ENCODE assay signal across 2 cellular contexts in the genomic region with DNA sequence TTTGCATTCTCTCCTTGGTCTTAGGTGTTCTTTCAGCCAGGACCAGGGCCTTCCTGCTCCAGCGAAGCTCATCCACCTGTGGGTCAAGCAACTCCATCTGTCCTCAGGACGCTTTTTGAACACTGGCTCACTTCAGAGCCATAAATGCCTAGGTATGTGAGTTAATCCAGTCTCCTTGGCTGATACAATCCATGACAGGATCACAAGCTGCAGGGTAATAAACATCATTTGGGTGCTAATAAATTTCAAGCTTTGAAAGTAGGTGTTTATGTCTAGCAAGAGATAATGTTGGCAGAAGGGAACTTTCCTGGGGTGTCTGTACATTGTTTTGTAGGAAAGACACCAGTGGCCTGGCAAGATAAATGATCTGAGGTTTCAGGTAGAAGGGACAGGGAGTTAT.
TF ChIP-seq lines count a peak whose summit lies in the region.

No MANE protein-coding gene starts in this region.

TF ChIP-seq in GM23338, 12 proteins besides CTCF, POLR2A, EP300 and RAD21:
- TF ChIP-seq STAT1 (IDR thresholded peaks at IDR 0.05; ENCODE audit: unreplicated experiment) (no peak), ZNF331 (CRISPR knock-in tag; IDR thresholded peaks at IDR 0.05; ENCODE audit: low read depth) (no peak), POLR2AphosphoS5 (IDR thresholded peaks at IDR 0.05; ENCODE audit: low read depth) (no peak)
- TF ChIP-seq, protein P1, sequence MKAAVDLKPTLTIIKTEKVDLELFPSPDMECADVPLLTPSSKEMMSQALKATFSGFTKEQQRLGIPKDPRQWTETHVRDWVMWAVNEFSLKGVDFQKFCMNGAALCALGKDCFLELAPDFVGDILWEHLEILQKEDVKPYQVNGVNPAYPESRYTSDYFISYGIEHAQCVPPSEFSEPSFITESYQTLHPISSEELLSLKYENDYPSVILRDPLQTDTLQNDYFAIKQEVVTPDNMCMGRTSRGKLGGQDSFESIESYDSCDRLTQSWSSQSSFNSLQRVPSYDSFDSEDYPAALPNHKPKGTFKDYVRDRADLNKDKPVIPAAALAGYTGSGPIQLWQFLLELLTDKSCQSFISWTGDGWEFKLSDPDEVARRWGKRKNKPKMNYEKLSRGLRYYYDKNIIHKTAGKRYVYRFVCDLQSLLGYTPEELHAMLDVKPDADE (IDR thresholded peaks at IDR 0.05): no peak
- TF ChIP-seq, protein P2, sequence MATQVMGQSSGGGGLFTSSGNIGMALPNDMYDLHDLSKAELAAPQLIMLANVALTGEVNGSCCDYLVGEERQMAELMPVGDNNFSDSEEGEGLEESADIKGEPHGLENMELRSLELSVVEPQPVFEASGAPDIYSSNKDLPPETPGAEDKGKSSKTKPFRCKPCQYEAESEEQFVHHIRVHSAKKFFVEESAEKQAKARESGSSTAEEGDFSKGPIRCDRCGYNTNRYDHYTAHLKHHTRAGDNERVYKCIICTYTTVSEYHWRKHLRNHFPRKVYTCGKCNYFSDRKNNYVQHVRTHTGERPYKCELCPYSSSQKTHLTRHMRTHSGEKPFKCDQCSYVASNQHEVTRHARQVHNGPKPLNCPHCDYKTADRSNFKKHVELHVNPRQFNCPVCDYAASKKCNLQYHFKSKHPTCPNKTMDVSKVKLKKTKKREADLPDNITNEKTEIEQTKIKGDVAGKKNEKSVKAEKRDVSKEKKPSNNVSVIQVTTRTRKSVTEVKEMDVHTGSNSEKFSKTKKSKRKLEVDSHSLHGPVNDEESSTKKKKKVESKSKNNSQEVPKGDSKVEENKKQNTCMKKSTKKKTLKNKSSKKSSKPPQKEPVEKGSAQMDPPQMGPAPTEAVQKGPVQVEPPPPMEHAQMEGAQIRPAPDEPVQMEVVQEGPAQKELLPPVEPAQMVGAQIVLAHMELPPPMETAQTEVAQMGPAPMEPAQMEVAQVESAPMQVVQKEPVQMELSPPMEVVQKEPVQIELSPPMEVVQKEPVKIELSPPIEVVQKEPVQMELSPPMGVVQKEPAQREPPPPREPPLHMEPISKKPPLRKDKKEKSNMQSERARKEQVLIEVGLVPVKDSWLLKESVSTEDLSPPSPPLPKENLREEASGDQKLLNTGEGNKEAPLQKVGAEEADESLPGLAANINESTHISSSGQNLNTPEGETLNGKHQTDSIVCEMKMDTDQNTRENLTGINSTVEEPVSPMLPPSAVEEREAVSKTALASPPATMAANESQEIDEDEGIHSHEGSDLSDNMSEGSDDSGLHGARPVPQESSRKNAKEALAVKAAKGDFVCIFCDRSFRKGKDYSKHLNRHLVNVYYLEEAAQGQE (IDR thresholded peaks at IDR 0.05; ENCODE audit: unreplicated experiment): no peak
TF ChIP-seq in GM23338: peak in this region for 0.

TF ChIP-seq in H1, 55 proteins besides CTCF, POLR2A, EP300 and RAD21:
- TF ChIP-seq HDAC2 (IDR thresholded peaks at IDR 0.05; ENCODE audit: borderline replicate concordance in 1 of 2, low read depth in 2 of 2, low read length in 2 of 2) (no peak), SUZ12 (IDR thresholded peaks at IDR 0.05; ENCODE audit: low read length) (no peak), SIN3A (conservative IDR thresholded peaks at IDR 0.05 in 1 of 2, IDR thresholded peaks at IDR 0.05 in 1 of 2; ENCODE audit: low read depth in 1 of 2, low read length in 2 of 2) (no peak), POU5F1 (IDR thresholded peaks at IDR 0.05; ENCODE audit: low read depth, low read length) (no peak), SP4 (IDR thresholded peaks at IDR 0.05; ENCODE audit: low read length) (no peak), ASH2L (IDR thresholded peaks at IDR 0.05; ENCODE audit: low read length) (no peak), GABPA (IDR thresholded peaks at IDR 0.05; ENCODE audit: borderline replicate concordance, insufficient read depth, low read length) (no peak), SIRT6 (IDR thresholded peaks at IDR 0.05; ENCODE audit: low read length) (no peak)
- TF ChIP-seq, protein P3, sequence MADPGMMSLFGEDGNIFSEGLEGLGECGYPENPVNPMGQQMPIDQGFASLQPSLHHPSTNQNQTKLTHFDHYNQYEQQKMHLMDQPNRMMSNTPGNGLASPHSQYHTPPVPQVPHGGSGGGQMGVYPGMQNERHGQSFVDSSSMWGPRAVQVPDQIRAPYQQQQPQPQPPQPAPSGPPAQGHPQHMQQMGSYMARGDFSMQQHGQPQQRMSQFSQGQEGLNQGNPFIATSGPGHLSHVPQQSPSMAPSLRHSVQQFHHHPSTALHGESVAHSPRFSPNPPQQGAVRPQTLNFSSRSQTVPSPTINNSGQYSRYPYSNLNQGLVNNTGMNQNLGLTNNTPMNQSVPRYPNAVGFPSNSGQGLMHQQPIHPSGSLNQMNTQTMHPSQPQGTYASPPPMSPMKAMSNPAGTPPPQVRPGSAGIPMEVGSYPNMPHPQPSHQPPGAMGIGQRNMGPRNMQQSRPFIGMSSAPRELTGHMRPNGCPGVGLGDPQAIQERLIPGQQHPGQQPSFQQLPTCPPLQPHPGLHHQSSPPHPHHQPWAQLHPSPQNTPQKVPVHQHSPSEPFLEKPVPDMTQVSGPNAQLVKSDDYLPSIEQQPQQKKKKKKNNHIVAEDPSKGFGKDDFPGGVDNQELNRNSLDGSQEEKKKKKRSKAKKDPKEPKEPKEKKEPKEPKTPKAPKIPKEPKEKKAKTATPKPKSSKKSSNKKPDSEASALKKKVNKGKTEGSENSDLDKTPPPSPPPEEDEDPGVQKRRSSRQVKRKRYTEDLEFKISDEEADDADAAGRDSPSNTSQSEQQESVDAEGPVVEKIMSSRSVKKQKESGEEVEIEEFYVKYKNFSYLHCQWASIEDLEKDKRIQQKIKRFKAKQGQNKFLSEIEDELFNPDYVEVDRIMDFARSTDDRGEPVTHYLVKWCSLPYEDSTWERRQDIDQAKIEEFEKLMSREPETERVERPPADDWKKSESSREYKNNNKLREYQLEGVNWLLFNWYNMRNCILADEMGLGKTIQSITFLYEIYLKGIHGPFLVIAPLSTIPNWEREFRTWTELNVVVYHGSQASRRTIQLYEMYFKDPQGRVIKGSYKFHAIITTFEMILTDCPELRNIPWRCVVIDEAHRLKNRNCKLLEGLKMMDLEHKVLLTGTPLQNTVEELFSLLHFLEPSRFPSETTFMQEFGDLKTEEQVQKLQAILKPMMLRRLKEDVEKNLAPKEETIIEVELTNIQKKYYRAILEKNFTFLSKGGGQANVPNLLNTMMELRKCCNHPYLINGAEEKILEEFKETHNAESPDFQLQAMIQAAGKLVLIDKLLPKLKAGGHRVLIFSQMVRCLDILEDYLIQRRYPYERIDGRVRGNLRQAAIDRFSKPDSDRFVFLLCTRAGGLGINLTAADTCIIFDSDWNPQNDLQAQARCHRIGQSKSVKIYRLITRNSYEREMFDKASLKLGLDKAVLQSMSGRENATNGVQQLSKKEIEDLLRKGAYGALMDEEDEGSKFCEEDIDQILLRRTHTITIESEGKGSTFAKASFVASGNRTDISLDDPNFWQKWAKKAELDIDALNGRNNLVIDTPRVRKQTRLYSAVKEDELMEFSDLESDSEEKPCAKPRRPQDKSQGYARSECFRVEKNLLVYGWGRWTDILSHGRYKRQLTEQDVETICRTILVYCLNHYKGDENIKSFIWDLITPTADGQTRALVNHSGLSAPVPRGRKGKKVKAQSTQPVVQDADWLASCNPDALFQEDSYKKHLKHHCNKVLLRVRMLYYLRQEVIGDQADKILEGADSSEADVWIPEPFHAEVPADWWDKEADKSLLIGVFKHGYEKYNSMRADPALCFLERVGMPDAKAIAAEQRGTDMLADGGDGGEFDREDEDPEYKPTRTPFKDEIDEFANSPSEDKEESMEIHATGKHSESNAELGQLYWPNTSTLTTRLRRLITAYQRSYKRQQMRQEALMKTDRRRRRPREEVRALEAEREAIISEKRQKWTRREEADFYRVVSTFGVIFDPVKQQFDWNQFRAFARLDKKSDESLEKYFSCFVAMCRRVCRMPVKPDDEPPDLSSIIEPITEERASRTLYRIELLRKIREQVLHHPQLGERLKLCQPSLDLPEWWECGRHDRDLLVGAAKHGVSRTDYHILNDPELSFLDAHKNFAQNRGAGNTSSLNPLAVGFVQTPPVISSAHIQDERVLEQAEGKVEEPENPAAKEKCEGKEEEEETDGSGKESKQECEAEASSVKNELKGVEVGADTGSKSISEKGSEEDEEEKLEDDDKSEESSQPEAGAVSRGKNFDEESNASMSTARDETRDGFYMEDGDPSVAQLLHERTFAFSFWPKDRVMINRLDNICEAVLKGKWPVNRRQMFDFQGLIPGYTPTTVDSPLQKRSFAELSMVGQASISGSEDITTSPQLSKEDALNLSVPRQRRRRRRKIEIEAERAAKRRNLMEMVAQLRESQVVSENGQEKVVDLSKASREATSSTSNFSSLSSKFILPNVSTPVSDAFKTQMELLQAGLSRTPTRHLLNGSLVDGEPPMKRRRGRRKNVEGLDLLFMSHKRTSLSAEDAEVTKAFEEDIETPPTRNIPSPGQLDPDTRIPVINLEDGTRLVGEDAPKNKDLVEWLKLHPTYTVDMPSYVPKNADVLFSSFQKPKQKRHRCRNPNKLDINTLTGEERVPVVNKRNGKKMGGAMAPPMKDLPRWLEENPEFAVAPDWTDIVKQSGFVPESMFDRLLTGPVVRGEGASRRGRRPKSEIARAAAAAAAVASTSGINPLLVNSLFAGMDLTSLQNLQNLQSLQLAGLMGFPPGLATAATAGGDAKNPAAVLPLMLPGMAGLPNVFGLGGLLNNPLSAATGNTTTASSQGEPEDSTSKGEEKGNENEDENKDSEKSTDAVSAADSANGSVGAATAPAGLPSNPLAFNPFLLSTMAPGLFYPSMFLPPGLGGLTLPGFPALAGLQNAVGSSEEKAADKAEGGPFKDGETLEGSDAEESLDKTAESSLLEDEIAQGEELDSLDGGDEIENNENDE (IDR thresholded peaks at IDR 0.05; ENCODE audit: insufficient replicate concordance, low read length): no peak
